In the genomic region with DNA sequence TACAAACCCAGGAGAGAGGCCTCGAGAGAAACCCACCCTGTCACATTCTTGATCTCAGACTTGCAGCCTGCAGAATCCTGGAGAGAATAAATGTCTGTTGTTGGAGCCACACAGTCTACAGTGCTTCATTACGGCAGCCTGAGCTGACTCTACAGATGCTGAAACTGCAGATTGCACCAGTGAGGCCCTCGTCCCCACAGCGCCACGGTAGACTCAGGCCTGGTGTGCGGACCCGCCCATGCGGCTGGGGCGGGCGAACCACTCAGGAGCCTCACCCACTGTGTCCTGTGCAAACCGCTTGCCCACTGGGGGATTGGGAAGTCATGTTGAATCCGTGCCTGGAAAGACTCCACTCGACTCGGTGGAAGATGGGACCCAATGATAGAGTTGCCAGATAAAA, we compare ENCODE assay signal across 15 cellular contexts.
DNase-seq lines count a peak whose midpoint lies in the region; ATAC-seq and TF ChIP-seq lines count a peak whose summit lies in the region.
"Had no signal": no experiment of that assay in that cellular context is flagged by ENCODE, and none has a peak within 500 bp of the region (broad histone marks: within the 10 kb centered on the region; RNA-seq: fewer than 3 reads in every experiment).

No MANE protein-coding gene starts in this region.

- H3K27ac ChIP-seq in right atrium auricular region (peak overlapping the region; percentile 1 to 41), heart left ventricle (peak overlapping the region in 2 of 12 donors; percentile 1 to 34), esophagus muscularis mucosa (replicated peaks in 1 of 4) (peak overlapping the region; percentile 13 to 51 (median 41)), sigmoid colon (peak overlapping the region in 2 of 4 donors; percentile 22 to 44), foreskin keratinocyte (no peak overlapping the region)
- H3K27ac ChIP-seq: A549, C4-2B had no signal

- TF ChIP-seq CTCF in right atrium auricular region (IDR thresholded peaks at IDR 0.05) (no peak), heart left ventricle (IDR thresholded peaks at IDR 0.05) (no peak), esophagus muscularis mucosa (IDR thresholded peaks at IDR 0.05) (no peak), sigmoid colon (IDR thresholded peaks at IDR 0.05) (no peak), foreskin keratinocyte (conservative IDR thresholded peaks at IDR 0.05) (no peak)

- H3K4me3 ChIP-seq in right atrium auricular region (no peak overlapping the region), heart left ventricle (no peak overlapping the region), esophagus muscularis mucosa (no peak overlapping the region), sigmoid colon (no peak overlapping the region)
- H3K4me3 ChIP-seq: A549, GM12878 had no signal

- intact Hi-C loops in heart left ventricle (cut with DNase I) = no loop called here
- intact Hi-C loops in esophagus muscularis mucosa (cut with DNase I) = no loop called here
- intact Hi-C loops in sigmoid colon (cut with DNase I) = no loop called here

- ATAC-seq in heart left ventricle = no peak
- ATAC-seq in HG03565 (IDR thresholded peaks at IDR 0.05; ENCODE audit: unreplicated experiment) = no peak
- ATAC-seq in foreskin keratinocyte = no peak
- ATAC-seq: A549, GM12878, HepG2 had no signal

- TF ChIP-seq EP300 in esophagus muscularis mucosa (IDR thresholded peaks at IDR 0.05) (no peak), sigmoid colon (IDR thresholded peaks at IDR 0.05) (no peak)

- DNase-seq in right atrium auricular region (ENCODE audit: low spot score) (no peak), heart left ventricle (no peak), esophagus muscularis mucosa (ENCODE audit: extremely low spot score) (no peak), sigmoid colon (peak; percentile 41), foreskin keratinocyte (no peak)
- DNase-seq: BE2C; CD4-positive, alpha-beta memory T cell; DMS79; HCEC 1CT; HFFc6 had no signal

- no peaks in the 10 kb centered on the region for H3K9me3 ChIP-seq in right atrium auricular region
- no peaks in the 10 kb centered on the region for H3K9me3 ChIP-seq in heart left ventricle
- H3K9me3 ChIP-seq in esophagus muscularis mucosa = no peaks in the 10 kb centered on the region
- H3K9me3 ChIP-seq in sigmoid colon = no peaks in the 10 kb centered on the region
- H3K9me3 ChIP-seq: A549, BE2C had no signal

- 96 to 97% (median 96%) methylated on average over 14 of the region's 14 CpGs for WGBS in heart left ventricle, 4 donors
- 93% methylated on average over 14 of the region's 14 CpGs for WGBS in esophagus muscularis mucosa
- WGBS in sigmoid colon, 2 donors = 95 to 97% methylated on average over 14 of the region's 14 CpGs

- H3K36me3 ChIP-seq in right atrium auricular region = no peaks in the 10 kb centered on the region
- no peaks in the 10 kb centered on the region for H3K36me3 ChIP-seq in heart left ventricle
- H3K36me3 ChIP-seq in esophagus muscularis mucosa = no peaks in the 10 kb centered on the region
- H3K36me3 ChIP-seq in sigmoid colon = no peaks in the 10 kb centered on the region
- H3K36me3 ChIP-seq: BE2C had no signal

- H3K27me3 ChIP-seq in right atrium auricular region (no peaks in the 10 kb centered on the region), heart left ventricle (no peaks in the 10 kb centered on the region), esophagus muscularis mucosa (no peaks in the 10 kb centered on the region), sigmoid colon (no peaks in the 10 kb centered on the region), foreskin keratinocyte (peaks cover 9% of the 10 kb centered on the region)

- H3K4me1 ChIP-seq in right atrium auricular region (no peaks in the 10 kb centered on the region), heart left ventricle (peaks cover 0 to 5% (median 0%) of the 10 kb centered on the region in 12 donors), esophagus muscularis mucosa (no peaks in the 10 kb centered on the region), sigmoid colon (no peaks in the 10 kb centered on the region), foreskin keratinocyte (no peaks in the 10 kb centered on the region)
- H3K4me1 ChIP-seq: A549, BE2C had no signal

- no peak for TF ChIP-seq POLR2A in heart left ventricle (IDR thresholded peaks at IDR 0.05)
- no peak for TF ChIP-seq POLR2A in esophagus muscularis mucosa (IDR thresholded peaks at IDR 0.05; ENCODE audit: low read depth)
- no peak for TF ChIP-seq POLR2A in sigmoid colon (IDR thresholded peaks at IDR 0.05)
